Comparison of ENCODE assay signal across 1 cellular context in the genomic region with DNA sequence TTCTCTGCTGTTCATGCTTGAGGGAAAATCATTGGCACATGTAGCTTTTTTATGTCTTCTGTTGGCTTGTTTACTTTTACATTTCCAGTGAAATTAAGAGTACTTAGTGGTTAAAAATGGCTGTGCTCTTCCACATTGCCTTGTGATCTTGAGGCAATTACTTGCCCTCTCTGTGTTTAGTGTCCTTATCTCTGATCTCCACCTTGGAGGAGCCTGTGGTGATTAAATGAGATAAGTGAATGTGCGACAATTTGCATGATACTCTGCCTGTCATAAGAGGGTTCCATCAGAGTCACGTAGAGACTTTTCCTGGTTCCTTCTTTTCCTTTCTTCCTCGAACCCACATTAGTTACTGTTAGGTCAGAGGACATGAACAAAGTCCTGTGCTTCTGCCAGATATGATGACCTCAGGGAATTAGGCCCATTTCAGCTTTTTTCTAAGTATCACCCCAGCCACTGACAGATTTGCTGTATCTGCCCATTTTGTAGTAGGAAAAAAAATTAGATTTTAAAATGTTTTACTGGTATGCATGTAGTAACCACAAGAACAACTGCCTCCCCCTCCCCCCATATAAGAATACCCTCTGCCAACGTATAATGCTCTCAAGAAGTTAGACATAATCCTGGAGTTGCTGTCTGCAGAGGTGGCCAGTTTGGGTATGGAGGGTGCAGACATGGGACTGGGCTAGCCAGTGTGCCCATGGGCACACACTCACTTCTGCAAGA.
TF ChIP-seq lines count a peak whose summit lies in the region.

No MANE protein-coding gene starts in this region.

TF ChIP-seq in K562, 482 proteins besides CTCF, POLR2A, EP300 and RAD21 (continued from another document and continues in another):
- TF ChIP-seq, protein P1, sequence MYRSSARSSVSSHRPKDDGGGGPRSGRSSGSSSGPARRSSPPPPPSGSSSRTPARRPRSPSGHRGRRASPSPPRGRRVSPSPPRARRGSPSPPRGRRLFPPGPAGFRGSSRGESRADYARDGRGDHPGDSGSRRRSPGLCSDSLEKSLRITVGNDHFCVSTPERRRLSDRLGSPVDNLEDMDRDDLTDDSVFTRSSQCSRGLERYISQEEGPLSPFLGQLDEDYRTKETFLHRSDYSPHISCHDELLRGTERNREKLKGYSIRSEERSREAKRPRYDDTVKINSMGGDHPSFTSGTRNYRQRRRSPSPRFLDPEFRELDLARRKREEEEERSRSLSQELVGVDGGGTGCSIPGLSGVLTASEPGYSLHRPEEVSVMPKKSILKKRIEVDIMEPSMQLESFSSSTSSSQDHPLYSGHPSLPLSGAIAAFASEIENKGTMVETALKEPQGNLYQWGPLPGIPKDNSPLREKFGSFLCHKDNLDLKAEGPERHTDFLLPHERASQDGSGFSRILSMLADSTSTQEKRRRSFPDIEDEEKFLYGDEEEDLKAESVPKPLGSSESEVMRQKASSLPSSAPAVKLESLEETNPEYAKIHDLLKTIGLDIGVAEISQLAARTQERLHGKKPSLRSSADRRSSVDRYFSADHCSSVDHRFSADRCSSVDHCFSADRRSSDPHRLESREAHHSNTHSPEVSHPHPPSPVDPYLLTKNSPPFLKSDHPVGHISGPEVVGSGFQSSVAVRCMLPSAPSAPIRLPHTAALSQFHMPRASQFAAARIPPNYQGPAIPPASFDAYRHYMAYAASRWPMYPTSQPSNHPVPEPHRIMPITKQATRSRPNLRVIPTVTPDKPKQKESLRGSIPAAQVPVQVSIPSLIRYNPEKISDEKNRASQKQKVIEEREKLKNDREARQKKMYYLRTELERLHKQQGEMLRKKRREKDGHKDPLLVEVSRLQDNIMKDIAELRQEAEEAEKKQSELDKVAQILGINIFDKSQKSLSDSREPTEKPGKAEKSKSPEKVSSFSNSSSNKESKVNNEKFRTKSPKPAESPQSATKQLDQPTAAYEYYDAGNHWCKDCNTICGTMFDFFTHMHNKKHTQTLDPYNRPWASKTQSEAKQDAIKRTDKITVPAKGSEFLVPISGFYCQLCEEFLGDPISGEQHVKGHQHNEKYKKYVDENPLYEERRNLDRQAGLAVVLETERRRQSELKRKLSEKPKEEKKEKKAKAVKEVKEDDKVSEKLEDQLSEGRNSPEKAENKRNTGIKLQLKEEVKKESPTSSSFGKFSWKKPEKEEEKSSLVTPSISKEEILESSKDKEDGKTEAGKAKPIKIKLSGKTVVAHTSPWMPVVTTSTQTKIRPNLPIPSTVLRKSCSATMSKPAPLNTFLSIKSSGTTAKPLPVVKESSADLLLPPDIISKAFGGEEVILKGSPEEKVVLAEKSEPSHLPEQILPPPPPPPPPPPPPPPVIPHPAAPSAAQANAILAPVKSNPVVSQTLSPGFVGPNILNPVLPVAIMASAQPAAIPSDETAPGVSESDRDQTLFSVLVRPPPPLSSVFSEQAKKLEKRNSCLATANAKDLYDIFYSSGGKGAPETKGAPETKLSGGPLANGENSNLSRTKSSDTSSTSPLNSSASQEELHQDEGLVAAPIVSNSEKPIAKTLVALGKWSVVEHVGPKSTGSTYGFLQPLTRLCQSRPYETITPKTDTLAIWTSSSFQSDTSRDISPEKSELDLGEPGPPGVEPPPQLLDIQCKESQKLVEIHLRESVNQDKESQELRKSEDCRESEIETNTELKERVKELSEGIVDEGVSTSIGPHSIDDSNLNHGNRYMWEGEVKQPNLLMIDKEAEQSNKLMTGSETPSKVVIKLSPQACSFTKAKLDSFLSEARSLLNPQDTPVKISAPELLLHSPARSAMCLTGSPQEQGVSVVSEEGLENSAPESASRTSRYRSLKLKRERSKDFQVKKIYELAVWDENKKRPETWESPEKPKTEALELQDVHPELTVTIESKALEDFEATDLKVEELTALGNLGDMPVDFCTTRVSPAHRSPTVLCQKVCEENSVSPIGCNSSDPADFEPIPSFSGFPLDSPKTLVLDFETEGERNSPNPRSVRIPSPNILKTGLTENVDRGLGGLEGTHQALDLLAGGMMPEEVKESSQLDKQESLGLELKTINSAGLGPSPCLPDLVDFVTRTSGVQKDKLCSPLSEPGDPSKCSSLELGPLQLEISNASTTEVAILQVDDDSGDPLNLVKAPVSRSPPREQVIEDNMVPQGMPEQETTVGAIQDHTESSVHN (IDR thresholded peaks at IDR 0.05; ENCODE audit: borderline replicate concordance in 1 of 2, low read depth in 1 of 2): no peak
- TF ChIP-seq, protein P2, sequence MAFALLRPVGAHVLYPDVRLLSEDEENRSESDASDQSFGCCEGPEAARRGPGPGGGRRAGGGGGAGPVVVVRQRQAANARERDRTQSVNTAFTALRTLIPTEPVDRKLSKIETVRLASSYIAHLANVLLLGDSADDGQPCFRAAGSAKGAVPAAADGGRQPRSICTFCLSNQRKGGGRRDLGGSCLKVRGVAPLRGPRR (CRISPR knock-in tag; IDR thresholded peaks at IDR 0.05): no peak
- TF ChIP-seq, protein P3, sequence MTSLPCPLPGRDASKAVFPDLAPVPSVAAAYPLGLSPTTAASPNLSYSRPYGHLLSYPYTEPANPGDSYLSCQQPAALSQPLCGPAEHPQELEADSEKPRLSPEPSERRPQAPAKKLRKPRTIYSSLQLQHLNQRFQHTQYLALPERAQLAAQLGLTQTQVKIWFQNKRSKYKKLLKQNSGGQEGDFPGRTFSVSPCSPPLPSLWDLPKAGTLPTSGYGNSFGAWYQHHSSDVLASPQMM (CRISPR knock-in tag; IDR thresholded peaks at IDR 0.05): no peak
- TF ChIP-seq ESRRB (CRISPR knock-in tag; IDR thresholded peaks at IDR 0.05; ENCODE audit: borderline replicate concordance) (0 out of 2 replicates have a peak, but pooled peaks have one; percentile 43), ZNF780A (CRISPR knock-in tag; IDR thresholded peaks at IDR 0.05) (no peak), SMARCE1 (IDR thresholded peaks at IDR 0.05) (peak; percentile 89), NR4A1 (CRISPR knock-in tag; IDR thresholded peaks at IDR 0.05) (no peak), NR4A1 (tag; IDR thresholded peaks at IDR 0.05) (no peak), PHTF2 (CRISPR knock-in tag; IDR thresholded peaks at IDR 0.05) (no peak), FOS (IDR thresholded peaks at IDR 0.05; ENCODE audit: extremely low read depth, insufficient read length) (no peak), ZNF717 (CRISPR knock-in tag; IDR thresholded peaks at IDR 0.05) (no peak), KAT7 (CRISPR knock-in tag; IDR thresholded peaks at IDR 0.05; ENCODE audit: borderline replicate concordance) (no peak), NCOA6 (IDR thresholded peaks at IDR 0.05) (no peak), SMAD3 (CRISPR knock-in tag; conservative IDR thresholded peaks at IDR 0.05) (no peak), HOXB6 (CRISPR knock-in tag; IDR thresholded peaks at IDR 0.05; ENCODE audit: borderline replicate concordance) (no peak), BCOR (IDR thresholded peaks at IDR 0.05) (peak; percentile 95), THRAP3 (IDR thresholded peaks at IDR 0.05; ENCODE audit: borderline replicate concordance) (no peak), SAFB2 (IDR thresholded peaks at IDR 0.05; ENCODE audit: borderline replicate concordance, low read depth, low read length, severe bottlenecking) (no peak), JUND (IDR thresholded peaks at IDR 0.05; ENCODE audit: borderline replicate concordance, low read depth, low read length) (peak; percentile 60; the same call in 1 of the 2 replicates), JUND (tag; IDR thresholded peaks at IDR 0.05; ENCODE audit: borderline replicate concordance, low read depth, low read length) (peak; percentile 40; the same call in 1 of the 3 replicates), NFIC (IDR thresholded peaks at IDR 0.05) (peak; percentile 76), ZNF124 (CRISPR knock-in tag; IDR thresholded peaks at IDR 0.05) (no peak), CBX2 (IDR thresholded peaks at IDR 0.05; ENCODE audit: insufficient read depth, low read length, poor library complexity, severe bottlenecking) (no peak), SPI1 (IDR thresholded peaks at IDR 0.05; ENCODE audit: borderline replicate concordance, low read depth, low read length) (no peak), RUNX1 (IDR thresholded peaks at IDR 0.05; ENCODE audit: low read depth) (no peak), ZNF23 (CRISPR knock-in tag; IDR thresholded peaks at IDR 0.05) (no peak), CBX5 (IDR thresholded peaks at IDR 0.05; ENCODE audit: borderline replicate concordance, low read depth) (no peak), MYC (IDR thresholded peaks at IDR 0.05; ENCODE audit: low read depth, low read length) (peak; percentile 27; the same call in 1 of the 2 replicates), MYC (CRISPR knock-in tag; IDR thresholded peaks at IDR 0.05; ENCODE audit: borderline replicate concordance, low read depth) (no peak), GATA2 (CRISPR knock-in tag; IDR thresholded peaks at IDR 0.05) (peak; percentile 97)
- TF ChIP-seq, protein P4, sequence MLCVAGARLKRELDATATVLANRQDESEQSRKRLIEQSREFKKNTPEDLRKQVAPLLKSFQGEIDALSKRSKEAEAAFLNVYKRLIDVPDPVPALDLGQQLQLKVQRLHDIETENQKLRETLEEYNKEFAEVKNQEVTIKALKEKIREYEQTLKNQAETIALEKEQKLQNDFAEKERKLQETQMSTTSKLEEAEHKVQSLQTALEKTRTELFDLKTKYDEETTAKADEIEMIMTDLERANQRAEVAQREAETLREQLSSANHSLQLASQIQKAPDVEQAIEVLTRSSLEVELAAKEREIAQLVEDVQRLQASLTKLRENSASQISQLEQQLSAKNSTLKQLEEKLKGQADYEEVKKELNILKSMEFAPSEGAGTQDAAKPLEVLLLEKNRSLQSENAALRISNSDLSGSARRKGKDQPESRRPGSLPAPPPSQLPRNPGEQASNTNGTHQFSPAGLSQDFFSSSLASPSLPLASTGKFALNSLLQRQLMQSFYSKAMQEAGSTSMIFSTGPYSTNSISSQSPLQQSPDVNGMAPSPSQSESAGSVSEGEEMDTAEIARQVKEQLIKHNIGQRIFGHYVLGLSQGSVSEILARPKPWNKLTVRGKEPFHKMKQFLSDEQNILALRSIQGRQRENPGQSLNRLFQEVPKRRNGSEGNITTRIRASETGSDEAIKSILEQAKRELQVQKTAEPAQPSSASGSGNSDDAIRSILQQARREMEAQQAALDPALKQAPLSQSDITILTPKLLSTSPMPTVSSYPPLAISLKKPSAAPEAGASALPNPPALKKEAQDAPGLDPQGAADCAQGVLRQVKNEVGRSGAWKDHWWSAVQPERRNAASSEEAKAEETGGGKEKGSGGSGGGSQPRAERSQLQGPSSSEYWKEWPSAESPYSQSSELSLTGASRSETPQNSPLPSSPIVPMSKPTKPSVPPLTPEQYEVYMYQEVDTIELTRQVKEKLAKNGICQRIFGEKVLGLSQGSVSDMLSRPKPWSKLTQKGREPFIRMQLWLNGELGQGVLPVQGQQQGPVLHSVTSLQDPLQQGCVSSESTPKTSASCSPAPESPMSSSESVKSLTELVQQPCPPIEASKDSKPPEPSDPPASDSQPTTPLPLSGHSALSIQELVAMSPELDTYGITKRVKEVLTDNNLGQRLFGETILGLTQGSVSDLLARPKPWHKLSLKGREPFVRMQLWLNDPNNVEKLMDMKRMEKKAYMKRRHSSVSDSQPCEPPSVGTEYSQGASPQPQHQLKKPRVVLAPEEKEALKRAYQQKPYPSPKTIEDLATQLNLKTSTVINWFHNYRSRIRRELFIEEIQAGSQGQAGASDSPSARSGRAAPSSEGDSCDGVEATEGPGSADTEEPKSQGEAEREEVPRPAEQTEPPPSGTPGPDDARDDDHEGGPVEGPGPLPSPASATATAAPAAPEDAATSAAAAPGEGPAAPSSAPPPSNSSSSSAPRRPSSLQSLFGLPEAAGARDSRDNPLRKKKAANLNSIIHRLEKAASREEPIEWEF (CRISPR knock-in tag; IDR thresholded peaks at IDR 0.05): no peak
- TF ChIP-seq, protein P5, sequence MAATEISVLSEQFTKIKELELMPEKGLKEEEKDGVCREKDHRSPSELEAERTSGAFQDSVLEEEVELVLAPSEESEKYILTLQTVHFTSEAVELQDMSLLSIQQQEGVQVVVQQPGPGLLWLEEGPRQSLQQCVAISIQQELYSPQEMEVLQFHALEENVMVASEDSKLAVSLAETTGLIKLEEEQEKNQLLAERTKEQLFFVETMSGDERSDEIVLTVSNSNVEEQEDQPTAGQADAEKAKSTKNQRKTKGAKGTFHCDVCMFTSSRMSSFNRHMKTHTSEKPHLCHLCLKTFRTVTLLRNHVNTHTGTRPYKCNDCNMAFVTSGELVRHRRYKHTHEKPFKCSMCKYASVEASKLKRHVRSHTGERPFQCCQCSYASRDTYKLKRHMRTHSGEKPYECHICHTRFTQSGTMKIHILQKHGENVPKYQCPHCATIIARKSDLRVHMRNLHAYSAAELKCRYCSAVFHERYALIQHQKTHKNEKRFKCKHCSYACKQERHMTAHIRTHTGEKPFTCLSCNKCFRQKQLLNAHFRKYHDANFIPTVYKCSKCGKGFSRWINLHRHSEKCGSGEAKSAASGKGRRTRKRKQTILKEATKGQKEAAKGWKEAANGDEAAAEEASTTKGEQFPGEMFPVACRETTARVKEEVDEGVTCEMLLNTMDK (IDR thresholded peaks at IDR 0.05; ENCODE audit: borderline replicate concordance, insufficient read depth, low read depth, low read length, poor library complexity, severe bottlenecking): no peak
- TF ChIP-seq, protein P6, sequence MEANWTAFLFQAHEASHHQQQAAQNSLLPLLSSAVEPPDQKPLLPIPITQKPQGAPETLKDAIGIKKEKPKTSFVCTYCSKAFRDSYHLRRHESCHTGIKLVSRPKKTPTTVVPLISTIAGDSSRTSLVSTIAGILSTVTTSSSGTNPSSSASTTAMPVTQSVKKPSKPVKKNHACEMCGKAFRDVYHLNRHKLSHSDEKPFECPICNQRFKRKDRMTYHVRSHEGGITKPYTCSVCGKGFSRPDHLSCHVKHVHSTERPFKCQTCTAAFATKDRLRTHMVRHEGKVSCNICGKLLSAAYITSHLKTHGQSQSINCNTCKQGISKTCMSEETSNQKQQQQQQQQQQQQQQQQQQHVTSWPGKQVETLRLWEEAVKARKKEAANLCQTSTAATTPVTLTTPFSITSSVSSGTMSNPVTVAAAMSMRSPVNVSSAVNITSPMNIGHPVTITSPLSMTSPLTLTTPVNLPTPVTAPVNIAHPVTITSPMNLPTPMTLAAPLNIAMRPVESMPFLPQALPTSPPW (CRISPR knock-in tag; IDR thresholded peaks at IDR 0.05): no peak
- TF ChIP-seq, protein P7, sequence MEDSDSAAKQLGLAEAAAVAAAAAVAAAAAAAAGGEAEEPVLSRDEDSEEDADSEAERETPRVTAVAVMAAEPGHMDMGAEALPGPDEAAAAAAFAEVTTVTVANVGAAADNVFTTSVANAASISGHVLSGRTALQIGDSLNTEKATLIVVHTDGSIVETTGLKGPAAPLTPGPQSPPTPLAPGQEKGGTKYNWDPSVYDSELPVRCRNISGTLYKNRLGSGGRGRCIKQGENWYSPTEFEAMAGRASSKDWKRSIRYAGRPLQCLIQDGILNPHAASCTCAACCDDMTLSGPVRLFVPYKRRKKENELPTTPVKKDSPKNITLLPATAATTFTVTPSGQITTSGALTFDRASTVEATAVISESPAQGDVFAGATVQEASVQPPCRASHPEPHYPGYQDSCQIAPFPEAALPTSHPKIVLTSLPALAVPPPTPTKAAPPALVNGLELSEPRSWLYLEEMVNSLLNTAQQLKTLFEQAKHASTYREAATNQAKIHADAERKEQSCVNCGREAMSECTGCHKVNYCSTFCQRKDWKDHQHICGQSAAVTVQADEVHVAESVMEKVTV (CRISPR knock-in tag; IDR thresholded peaks at IDR 0.05): no peak
- TF ChIP-seq, protein P8, sequence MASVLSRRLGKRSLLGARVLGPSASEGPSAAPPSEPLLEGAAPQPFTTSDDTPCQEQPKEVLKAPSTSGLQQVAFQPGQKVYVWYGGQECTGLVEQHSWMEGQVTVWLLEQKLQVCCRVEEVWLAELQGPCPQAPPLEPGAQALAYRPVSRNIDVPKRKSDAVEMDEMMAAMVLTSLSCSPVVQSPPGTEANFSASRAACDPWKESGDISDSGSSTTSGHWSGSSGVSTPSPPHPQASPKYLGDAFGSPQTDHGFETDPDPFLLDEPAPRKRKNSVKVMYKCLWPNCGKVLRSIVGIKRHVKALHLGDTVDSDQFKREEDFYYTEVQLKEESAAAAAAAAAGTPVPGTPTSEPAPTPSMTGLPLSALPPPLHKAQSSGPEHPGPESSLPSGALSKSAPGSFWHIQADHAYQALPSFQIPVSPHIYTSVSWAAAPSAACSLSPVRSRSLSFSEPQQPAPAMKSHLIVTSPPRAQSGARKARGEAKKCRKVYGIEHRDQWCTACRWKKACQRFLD (CRISPR knock-in tag; IDR thresholded peaks at IDR 0.05): no peak
